In the genomic region with DNA sequence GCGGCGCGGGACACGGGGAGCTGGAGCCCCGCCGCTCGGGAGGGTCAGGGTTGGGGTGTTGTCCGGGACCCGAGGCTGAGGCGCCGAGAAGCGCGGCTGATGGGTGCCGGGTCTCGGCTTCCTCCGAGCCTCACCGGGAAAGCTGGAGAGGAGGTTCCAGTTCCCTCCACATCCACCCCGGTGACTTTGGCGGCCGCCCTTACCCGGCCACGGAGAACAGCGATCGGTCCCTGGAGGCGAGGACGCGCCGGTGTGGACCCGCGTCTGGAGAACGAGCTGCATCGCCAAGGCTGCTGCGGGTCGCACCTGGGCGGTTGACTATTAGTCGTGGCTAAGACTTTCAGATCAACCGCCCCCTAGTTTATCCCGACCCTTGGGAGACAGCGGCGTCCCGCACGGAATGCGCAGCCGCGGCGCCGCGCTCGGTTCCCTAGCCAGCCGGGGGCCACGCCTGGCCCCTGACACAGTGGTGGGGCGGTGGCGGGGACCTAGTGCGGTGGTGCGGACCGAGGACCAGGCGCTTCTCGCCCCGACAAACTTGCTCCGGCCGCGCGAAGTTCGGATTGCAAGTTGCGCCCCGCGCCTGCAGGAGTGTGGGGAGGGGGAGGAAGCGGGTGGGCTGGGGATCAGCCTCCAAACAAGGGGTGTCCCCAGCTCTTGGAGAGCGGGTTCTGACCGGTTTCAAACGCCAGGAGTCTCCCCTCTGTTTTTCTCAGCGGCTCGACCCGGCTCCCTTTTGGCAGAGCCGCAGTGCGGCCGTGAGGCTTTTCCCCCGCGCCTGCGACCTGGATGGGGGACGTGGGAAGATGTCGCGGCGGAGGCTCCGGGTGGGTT, we compare ENCODE assay signal across 8 cellular contexts. TPM values are rescaled to one million over a fixed set of nuclear protein-coding genes. Genes with fewer than 3 reads are reported as not detected.
DNase-seq lines count a peak whose midpoint lies in the region; ATAC-seq, FAIRE-seq and TF ChIP-seq lines count a peak whose summit lies in the region.

No MANE protein-coding gene starts in this region.

- no peaks in the 10 kb centered on the region for H3K9me3 Mint-ChIP-seq in activated naive CD4-positive, alpha-beta T cell treated with anti-CD3 and anti-CD28 coated beads for 36 hours

- H3K36me3 Mint-ChIP-seq in activated naive CD4-positive, alpha-beta T cell treated with anti-CD3 and anti-CD28 coated beads for 36 hours (ENCODE audit: low read depth): no peaks in the 10 kb centered on the region

- H3K27ac ChIP-seq in pancreas: peak overlapping the region in 2 of 4 donors; percentile 62 to 85

- H3K27me3 Mint-ChIP-seq in activated naive CD4-positive, alpha-beta T cell treated with anti-CD3 and anti-CD28 coated beads for 36 hours (ENCODE audit: low read depth): peaks cover 44% of the 10 kb centered on the region

- CTCF ChIA-PET in activated naive CD4-positive, alpha-beta T cell treated with anti-CD3 and anti-CD28 coated beads for 36 hours (lab: Charles Lee): interaction anchor here (1.5 to 2.3 kb wide), 3 partner anchors 145 to 191 kb away, joined by 5 to 9 read pairs (median 6); no protein-coding TSS in a partner anchor

- no peaks in the 10 kb centered on the region for H3K27me3 ChIP-seq in pancreas

- intact Hi-C loops in activated naive CD4-positive, alpha-beta T cell treated with anti-CD3 and anti-CD28 coated beads for 36 hours (cut with micrococcal nuclease): loop anchor here (1.0 to 2.0 kb wide), 2 partner anchors 88 to 192 kb away; no protein-coding TSS in a partner anchor
- intact Hi-C loops in Right ventricle myocardium superior (cut with DNase I) (no loop called here), pancreas (cut with DNase I) (no loop called here)

- no peak for TF ChIP-seq CTCF in pancreas (IDR thresholded peaks at IDR 0.05)

- peaks cover 16% of the 10 kb centered on the region for H3K4me1 Mint-ChIP-seq in activated naive CD4-positive, alpha-beta T cell treated with anti-CD3 and anti-CD28 coated beads for 36 hours (ENCODE audit: low read depth)

- no peak overlapping the region for H3K27ac Mint-ChIP-seq in activated naive CD4-positive, alpha-beta T cell treated with anti-CD3 and anti-CD28 coated beads for 36 hours

- ATAC-seq in Right ventricle myocardium superior (ENCODE audit: poor library complexity): peak; percentile 45
- peak; percentile 16 to 39 (median 28) for ATAC-seq in pancreas
- no peak for ATAC-seq in GM19455 (IDR thresholded peaks at IDR 0.05; ENCODE audit: unreplicated experiment)

- no peak for FAIRE-seq in pancreas (lab: Jason Lieb, UNC)

- H3K36me3 ChIP-seq in pancreas: no peaks in the 10 kb centered on the region

- peak overlapping the region; percentile 55 to 74 (median 69) for H3K4me3 ChIP-seq in pancreas

- H3K9me3 ChIP-seq in pancreas: no peaks in the 10 kb centered on the region

- peak overlapping the region; percentile 59 for H3K4me3 Mint-ChIP-seq in activated naive CD4-positive, alpha-beta T cell treated with anti-CD3 and anti-CD28 coated beads for 36 hours

- H3K4me1 ChIP-seq in pancreas: no peaks in the 10 kb centered on the region

- DNase-seq in NCI-H1092 treated with DMSO at 0.1 percent for 48 hours (lab: John Stamatoyannopoulos, UW) (peak; percentile 33), NCI-H1092 (lab: John Stamatoyannopoulos, UW) (no peak), HuH-7 (ENCODE audit: low spot score) (peak; percentile 47), Right ventricle myocardium superior (no peak), pancreas (peak; percentile 22 to 85 (median 48)), NCI-H187 treated with DMSO at 0.1 percent for 48 hours (lab: John Stamatoyannopoulos, UW) (no peak)
- DNase-seq in activated naive CD4-positive, alpha-beta T cell treated with anti-CD3 and anti-CD28 coated beads for 36 hours: peak; percentile 22

- WGBS in pancreas, 2 donors: 1% methylated on average over 75 to 85 of the region's 85 CpGs

RNA-seq across cellular contexts. Expression of gene FHDC1, which starts 0.5 kb away (rescaled TPM):
- total RNA-seq in activated naive CD4-positive, alpha-beta T cell treated with anti-CD3 and anti-CD28 coated beads for 36 hours: under 1 TPM; 0.07 to 0.12 TPM
- total RNA-seq in Right ventricle myocardium superior (0.19 TPM), pancreas (1 to 10 TPM in 3 of 6 donors, under 1 TPM in 3; 0.78 to 1.5 (median 1.0) TPM)
- polyA plus RNA-seq in pancreas: 1 to 10 TPM in 1 of 2 donors, under 1 TPM in 1; 0.68 to 1.2 TPM

Comparison
In these comparisons a context has a peak if more than half of its experiments do, and no peak if none do; other contexts are left out.
1. DNase-seq: peak in NCI-H1092 treated with DMSO at 0.1 percent for 48 hours (single experiment), HuH-7 (single experiment), activated naive CD4-positive, alpha-beta T cell treated with anti-CD3 and anti-CD28 coated beads for 36 hours (single experiment) and pancreas (6 of 6); none in NCI-H1092 (single experiment), Right ventricle myocardium superior (single experiment) and NCI-H187 treated with DMSO at 0.1 percent for 48 hours (single experiment).